ENCODE assay signal across 1 cellular context in the genomic region with DNA sequence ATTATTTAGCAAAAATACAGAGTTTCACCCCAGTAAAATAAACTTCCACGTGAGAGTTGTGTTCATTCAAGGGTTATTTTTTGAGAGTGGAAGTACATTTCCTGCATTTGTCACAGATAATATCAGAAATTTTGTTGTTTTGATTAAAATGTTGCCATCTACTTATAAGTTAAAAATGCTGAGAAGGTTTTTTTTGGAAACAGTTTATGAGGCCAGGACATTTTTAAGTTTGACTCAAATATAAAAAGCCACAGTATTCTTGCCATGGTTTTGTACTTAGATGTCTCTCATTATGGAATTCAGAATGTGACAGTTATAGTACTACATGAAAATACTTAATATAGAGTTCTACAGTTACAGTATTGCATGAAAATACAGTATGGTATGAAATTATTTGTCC.
TF ChIP-seq lines count a peak whose summit lies in the region.

No MANE protein-coding gene starts in this region.

TF ChIP-seq in HepG2, 621 proteins besides CTCF, POLR2A, EP300 and RAD21:
- TF ChIP-seq, protein P1, sequence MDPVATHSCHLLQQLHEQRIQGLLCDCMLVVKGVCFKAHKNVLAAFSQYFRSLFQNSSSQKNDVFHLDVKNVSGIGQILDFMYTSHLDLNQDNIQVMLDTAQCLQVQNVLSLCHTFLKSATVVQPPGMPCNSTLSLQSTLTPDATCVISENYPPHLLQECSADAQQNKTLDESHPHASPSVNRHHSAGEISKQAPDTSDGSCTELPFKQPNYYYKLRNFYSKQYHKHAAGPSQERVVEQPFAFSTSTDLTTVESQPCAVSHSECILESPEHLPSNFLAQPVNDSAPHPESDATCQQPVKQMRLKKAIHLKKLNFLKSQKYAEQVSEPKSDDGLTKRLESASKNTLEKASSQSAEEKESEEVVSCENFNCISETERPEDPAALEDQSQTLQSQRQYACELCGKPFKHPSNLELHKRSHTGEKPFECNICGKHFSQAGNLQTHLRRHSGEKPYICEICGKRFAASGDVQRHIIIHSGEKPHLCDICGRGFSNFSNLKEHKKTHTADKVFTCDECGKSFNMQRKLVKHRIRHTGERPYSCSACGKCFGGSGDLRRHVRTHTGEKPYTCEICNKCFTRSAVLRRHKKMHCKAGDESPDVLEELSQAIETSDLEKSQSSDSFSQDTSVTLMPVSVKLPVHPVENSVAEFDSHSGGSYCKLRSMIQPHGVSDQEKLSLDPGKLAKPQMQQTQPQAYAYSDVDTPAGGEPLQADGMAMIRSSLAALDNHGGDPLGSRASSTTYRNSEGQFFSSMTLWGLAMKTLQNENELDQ (CRISPR knock-in tag; IDR thresholded peaks at IDR 0.05; ENCODE audit: borderline replicate concordance) = no peak
- TF ChIP-seq MAFK (conservative IDR thresholded peaks at IDR 0.05 in 1 of 2, IDR thresholded peaks at IDR 0.05 in 1 of 2; ENCODE audit: low read length in 2 of 2) (peak; percentile 42 to 59; a peak in 3 of 4 replicates), ZSCAN12 (CRISPR knock-in tag; IDR thresholded peaks at IDR 0.05) (no peak), MAFF (IDR thresholded peaks at IDR 0.05; ENCODE audit: low read depth, low read length) (peak; percentile 35; the same call in 1 of the 2 replicates), ZNF670 (CRISPR knock-in tag; IDR thresholded peaks at IDR 0.05; ENCODE audit: borderline replicate concordance) (no peak), SP5 (CRISPR knock-in tag; IDR thresholded peaks at IDR 0.05; ENCODE audit: borderline replicate concordance, low read depth) (no peak), GFI1 (CRISPR knock-in tag; IDR thresholded peaks at IDR 0.05; ENCODE audit: borderline replicate concordance) (no peak), SRY (CRISPR knock-in tag; IDR thresholded peaks at IDR 0.05) (no peak), ZSCAN9 (CRISPR knock-in tag; IDR thresholded peaks at IDR 0.05; ENCODE audit: borderline replicate concordance) (no peak)
- TF ChIP-seq, protein P2, sequence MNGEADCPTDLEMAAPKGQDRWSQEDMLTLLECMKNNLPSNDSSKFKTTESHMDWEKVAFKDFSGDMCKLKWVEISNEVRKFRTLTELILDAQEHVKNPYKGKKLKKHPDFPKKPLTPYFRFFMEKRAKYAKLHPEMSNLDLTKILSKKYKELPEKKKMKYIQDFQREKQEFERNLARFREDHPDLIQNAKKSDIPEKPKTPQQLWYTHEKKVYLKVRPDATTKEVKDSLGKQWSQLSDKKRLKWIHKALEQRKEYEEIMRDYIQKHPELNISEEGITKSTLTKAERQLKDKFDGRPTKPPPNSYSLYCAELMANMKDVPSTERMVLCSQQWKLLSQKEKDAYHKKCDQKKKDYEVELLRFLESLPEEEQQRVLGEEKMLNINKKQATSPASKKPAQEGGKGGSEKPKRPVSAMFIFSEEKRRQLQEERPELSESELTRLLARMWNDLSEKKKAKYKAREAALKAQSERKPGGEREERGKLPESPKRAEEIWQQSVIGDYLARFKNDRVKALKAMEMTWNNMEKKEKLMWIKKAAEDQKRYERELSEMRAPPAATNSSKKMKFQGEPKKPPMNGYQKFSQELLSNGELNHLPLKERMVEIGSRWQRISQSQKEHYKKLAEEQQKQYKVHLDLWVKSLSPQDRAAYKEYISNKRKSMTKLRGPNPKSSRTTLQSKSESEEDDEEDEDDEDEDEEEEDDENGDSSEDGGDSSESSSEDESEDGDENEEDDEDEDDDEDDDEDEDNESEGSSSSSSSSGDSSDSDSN (CRISPR knock-in tag; IDR thresholded peaks at IDR 0.05) = no peak
